Comparison of ENCODE assay signal across 10 cellular contexts in genomic region chr3:71428841-71429609, GRCh38.
DNase-seq lines count a peak whose midpoint lies in the region; ATAC-seq, FAIRE-seq and TF ChIP-seq lines count a peak whose summit lies in the region.
"Had no signal": no experiment of that assay in that cellular context is flagged by ENCODE, and none has a peak within 500 bp of the region (broad histone marks: within the 10 kb centered on the region; RNA-seq: fewer than 3 reads in every experiment).

No MANE protein-coding gene starts in this region.

- peak; percentile 46 to 50 for ATAC-seq in left cardiac atrium
- ATAC-seq in GM21515 (IDR thresholded peaks at IDR 0.05; ENCODE audit: unreplicated experiment), result no peak
- ATAC-seq in HG03196 (IDR thresholded peaks at IDR 0.05; ENCODE audit: unreplicated experiment), result no peak
- no peak for ATAC-seq in HG02885 (IDR thresholded peaks at IDR 0.05; ENCODE audit: poor library complexity, unreplicated experiment)

- no peaks in the 10 kb centered on the region for H3K9me3 ChIP-seq in small intestine (ENCODE audit: control insufficient read depth, low read depth)

- no peak for TF ChIP-seq CTCF in VCaP (conservative IDR thresholded peaks at IDR 0.05)

- no peak for FAIRE-seq in small intestine (lab: Jason Lieb, UNC)
- FAIRE-seq: islet of Langerhans had no signal

- H3K27ac ChIP-seq in VCaP (peak overlapping the region; percentile 85), small intestine (ENCODE audit: low read depth in 1 of 2, low read length in 1 of 2) (peak overlapping the region in 1 of 2 donors; percentile 45)
- H3K27ac ChIP-seq: 22Rv1 had no signal

- intact Hi-C loops in left cardiac atrium (cut with DNase I), result no loop called here

- no peaks in the 10 kb centered on the region for H3K27me3 ChIP-seq in small intestine (ENCODE audit: control insufficient read depth in 2 of 2, insufficient read depth in 2 of 2, low read length in 2 of 2)

- peaks cover 1 to 8% of the 10 kb centered on the region in 2 donors for H3K4me1 ChIP-seq in small intestine (ENCODE audit: control insufficient read depth in 2 of 2, insufficient read depth in 1 of 2, low read depth in 1 of 2, low read length in 1 of 2)

- H3K36me3 ChIP-seq in small intestine (ENCODE audit: control insufficient read depth in 2 of 2, insufficient read depth in 2 of 2, low read length in 2 of 2), result no peaks in the 10 kb centered on the region

- WGBS in small intestine, 3 donors, result 8 to 44% (median 24%) methylated on average over 17 of the region's 17 CpGs

- H3K4me3 ChIP-seq in small intestine (ENCODE audit: low read depth in 1 of 2, low read length in 2 of 2), result no peak overlapping the region

- DNase-seq in DMS 273 (lab: John Stamatoyannopoulos, UW; ENCODE audit: unreplicated experiment) (peak; percentile 58), DMS 273 treated with DMSO at 0.1 percent for 48 hours (lab: John Stamatoyannopoulos, UW) (no peak), left cardiac atrium (peak; percentile 42), small intestine (peak; percentile 35)

Comparison
In these comparisons a context has a peak if more than half of its experiments do, and no peak if none do; other contexts are left out.
1. ATAC-seq: peak in left cardiac atrium (2 of 2); none in GM21515 (single experiment), HG03196 (single experiment) and HG02885 (single experiment).